10 cellular contexts compared by ENCODE assay signal in genomic region chr20:45355209-45355608, GRCh38. TPM values are rescaled to one million over a fixed set of nuclear protein-coding genes. Genes with fewer than 3 reads are reported as not detected.
DNase-seq lines count a peak whose midpoint lies in the region; ATAC-seq, FAIRE-seq and TF ChIP-seq lines count a peak whose summit lies in the region.
"Had no signal": no experiment of that assay in that cellular context is flagged by ENCODE, and none has a peak within 500 bp of the region (broad histone marks: within the 10 kb centered on the region; RNA-seq: fewer than 3 reads in every experiment).

No MANE protein-coding gene starts in this region.

- H3K4me3 Mint-ChIP-seq in osteocyte (ENCODE audit: unreplicated experiment): no peak overlapping the region

- no peaks in the 10 kb centered on the region for H3K27me3 ChIP-seq in bronchial epithelial cell (ENCODE audit: control insufficient read depth, insufficient read depth, low read length)
- H3K27me3 ChIP-seq: ascending aorta had no signal

- no peaks in the 10 kb centered on the region for H3K36me3 Mint-ChIP-seq in osteocyte (ENCODE audit: unreplicated experiment)

- H3K27me3 Mint-ChIP-seq in osteocyte (ENCODE audit: unreplicated experiment): no peaks in the 10 kb centered on the region

- no peaks in the 10 kb centered on the region for H3K9me3 Mint-ChIP-seq in osteocyte (ENCODE audit: unreplicated experiment)

- TF ChIP-seq CTCF in bronchial epithelial cell (IDR thresholded peaks at IDR 0.05; ENCODE audit: insufficient read depth, low read length, severe bottlenecking) (no peak), osteocyte (IDR thresholded peaks at IDR 0.05) (no peak)

- peaks cover 43% of the 10 kb centered on the region for H3K4me1 Mint-ChIP-seq in osteocyte (ENCODE audit: unreplicated experiment)

- DNase-seq in GM03348 (ENCODE audit: low spot score) (peak; percentile 50), MV-4-11 (lab: John Stamatoyannopoulos, UW) (peak; percentile 23), bronchial epithelial cell (ENCODE audit: low read depth) (peak; percentile 72), osteocyte (ENCODE audit: extremely low spot score, unreplicated experiment) (no peak), LoVo (ENCODE audit: low spot score) (no peak), NCI-H2081 (lab: John Stamatoyannopoulos, UW) (no peak)
- DNase-seq: NCI-H1092 had no signal

- H3K4me3 ChIP-seq in bronchial epithelial cell (ENCODE audit: low read depth, low read length): no peak overlapping the region
- H3K4me3 ChIP-seq: ascending aorta had no signal

- no peaks in the 10 kb centered on the region for H3K36me3 ChIP-seq in bronchial epithelial cell (ENCODE audit: control insufficient read depth, insufficient read depth, low read length)
- H3K36me3 ChIP-seq: ascending aorta had no signal

- no peak for ATAC-seq in HG02885 (IDR thresholded peaks at IDR 0.05; ENCODE audit: poor library complexity, unreplicated experiment)

- peak overlapping the region; percentile 67 for H3K27ac Mint-ChIP-seq in osteocyte (ENCODE audit: unreplicated experiment)

- no peak for FAIRE-seq in bronchial epithelial cell (lab: Jason Lieb, UNC)

RNA-seq across cellular contexts. Expression of gene SDC4, which starts 7.0 kb away (rescaled TPM):
- total RNA-seq in bronchial epithelial cell (211 and 272 TPM in 2 replicates), osteocyte (31.5 and 32.3 TPM in 2 replicates)

RNA-seq across cellular contexts. Expression of gene SYS1, which starts 7.7 kb away (rescaled TPM):
- total RNA-seq in bronchial epithelial cell (12.0 and 17.9 TPM in 2 replicates), osteocyte (23.7 and 23.8 TPM in 2 replicates)

RNA-seq across cellular contexts. Expression of gene TP53TG5, which starts 22.9 kb away (rescaled TPM):
- total RNA-seq in bronchial epithelial cell: 0.13 TPM in 1 of 2 replicates, not detected in the other
- not detected in 2 replicates for total RNA-seq in osteocyte
- total RNA-seq: ascending aorta, kidney epithelial cell had no signal

RNA-seq across cellular contexts. Expression of gene MATN4, which starts 47.1 kb away (rescaled TPM):
- total RNA-seq in bronchial epithelial cell: 0.13 and 0.26 TPM in 2 replicates
- total RNA-seq in osteocyte: not detected in 2 replicates
- total RNA-seq: kidney epithelial cell had no signal

RNA-seq across cellular contexts. Expression of gene RBPJL, which starts 48.6 kb away (rescaled TPM):
- not detected in 2 replicates for total RNA-seq in bronchial epithelial cell
- not detected in 2 replicates for total RNA-seq in osteocyte
- total RNA-seq: ascending aorta, kidney epithelial cell had no signal

Comparison
In these comparisons a context has a peak if more than half of its experiments do, and no peak if none do; other contexts are left out.
1. DNase-seq: peak in GM03348 (single experiment), MV-4-11 (single experiment) and bronchial epithelial cell (single experiment); none in osteocyte (single experiment), LoVo (single experiment) and NCI-H2081 (0 of 2).